Comparison of ENCODE assay signal across 9 cellular contexts in the genomic region with DNA sequence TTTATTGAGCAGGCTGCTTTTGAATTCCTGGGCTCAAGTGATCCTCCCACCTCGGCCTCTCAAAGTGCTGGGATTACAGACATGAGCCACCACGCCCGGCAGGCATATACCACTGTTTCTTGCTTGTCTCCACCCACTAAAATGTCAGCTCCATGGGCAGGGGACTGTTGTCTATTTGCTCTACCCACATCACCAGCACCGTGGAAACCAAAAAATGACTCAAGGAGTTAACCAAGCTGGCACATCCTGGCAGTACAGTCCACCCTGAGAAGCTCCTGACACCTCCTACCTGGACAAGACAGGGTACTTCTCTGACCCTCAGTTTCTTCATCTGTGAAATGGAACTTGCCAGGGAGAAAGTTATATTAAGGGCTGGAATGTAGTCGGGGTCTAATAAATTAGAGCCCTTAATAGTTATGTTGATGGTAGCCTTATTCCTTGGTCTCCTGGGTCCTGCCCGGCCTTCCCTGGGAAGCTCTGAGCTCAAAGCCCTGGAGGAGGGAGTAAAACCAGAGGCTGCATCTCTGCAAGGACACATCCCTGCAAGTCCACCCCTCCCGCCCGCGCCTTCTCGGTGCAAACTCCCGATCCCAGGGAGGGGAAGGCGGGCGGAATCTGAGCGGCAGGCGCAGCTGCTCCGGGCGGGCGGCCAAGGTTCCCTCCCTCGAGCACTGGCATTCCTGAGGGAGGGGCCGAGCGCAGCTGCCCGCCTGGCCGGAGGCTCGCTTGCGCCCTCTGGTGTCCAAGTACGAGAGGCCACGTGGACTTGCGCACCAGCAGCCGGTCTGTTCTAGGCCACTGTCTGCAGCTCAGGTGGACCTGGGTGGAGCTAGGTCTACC. TPM values are rescaled to one million over a fixed set of nuclear protein-coding genes. Genes with fewer than 3 reads are reported as not detected.
DNase-seq lines count a peak whose midpoint lies in the region; ATAC-seq and TF ChIP-seq lines count a peak whose summit lies in the region.
"Had no signal": no experiment of that assay in that cellular context is flagged by ENCODE, and none has a peak within 500 bp of the region (broad histone marks: within the 10 kb centered on the region; RNA-seq: fewer than 3 reads in every experiment).

No MANE protein-coding gene starts in this region.

- no peaks in the 10 kb centered on the region for H3K4me1 Mint-ChIP-seq in activated T-cell treated with anti-CD3 and anti-CD28 coated beads, Interleukin-2, amount 50 U/mL, for 72 hours (ENCODE audit: low read depth)
- H3K4me1 Mint-ChIP-seq in nephron progenitor cell: peaks cover 4% of the 10 kb centered on the region

- no peaks in the 10 kb centered on the region for H3K9me3 ChIP-seq in Peyer's patch

- TF ChIP-seq CTCF in GM12864 (IDR thresholded peaks at IDR 0.05; ENCODE audit: low read depth, low read length, missing control alignments) (peak; percentile 96), Peyer's patch (IDR thresholded peaks at IDR 0.05) (peak; percentile 74 to 99 (median 97)), fibroblast of mammary gland (conservative IDR thresholded peaks at IDR 0.05; ENCODE audit: control insufficient read depth, insufficient read depth, low read depth, low read length) (peak; percentile 79), nephron progenitor cell (IDR thresholded peaks at IDR 0.05) (peak; percentile 91)

- no peak for TF ChIP-seq POLR2A in Peyer's patch (IDR thresholded peaks at IDR 0.05)

- peak; percentile 91 to 98 for ATAC-seq in activated T-cell treated with anti-CD3 and anti-CD28 coated beads, Interleukin-2, amount 50 U/mL, for 72 hours (replicated peaks in 1 of 2)
- no peak for ATAC-seq in HG03571 (IDR thresholded peaks at IDR 0.05; ENCODE audit: unreplicated experiment)

- no peak overlapping the region for H3K27ac Mint-ChIP-seq in activated T-cell treated with anti-CD3 and anti-CD28 coated beads, Interleukin-2, amount 50 U/mL, for 72 hours
- H3K27ac Mint-ChIP-seq in nephron progenitor cell: no peak overlapping the region

- peaks cover 0 to 7% (median 3%) of the 10 kb centered on the region in 4 donors for H3K4me1 ChIP-seq in Peyer's patch

- peak; percentile 44 for DNase-seq in GM12864 (ENCODE audit: low read depth)
- peak; percentile 60 to 64 for DNase-seq in Kasumi-1 (lab: John Stamatoyannopoulos, UW)
- DNase-seq in Peyer's patch: peak; percentile 75 to 97 (median 95)
- DNase-seq in activated T-cell treated with anti-CD3 and anti-CD28 coated beads, Interleukin-2, amount 50 U/mL, for 72 hours: peak; percentile 85 to 87
- peak; percentile 90 for DNase-seq in fibroblast of mammary gland (ENCODE audit: low read depth)
- DNase-seq in nephron progenitor cell: peak; percentile 99
- peak; percentile 31 to 68 (median 51) for DNase-seq in stimulated activated naive CD4-positive, alpha-beta T cell (lab: John Stamatoyannopoulos, UW)

- no peaks in the 10 kb centered on the region for H3K27me3 ChIP-seq in Peyer's patch

- H3K9me3 Mint-ChIP-seq in activated T-cell treated with anti-CD3 and anti-CD28 coated beads, Interleukin-2, amount 50 U/mL, for 72 hours: no peaks in the 10 kb centered on the region
- no peaks in the 10 kb centered on the region for H3K9me3 Mint-ChIP-seq in nephron progenitor cell

- H3K4me3 ChIP-seq in GM12864 (ENCODE audit: low read depth, low read length) (no peak overlapping the region), Peyer's patch (peak overlapping the region in 1 of 4 donors; percentile 17), fibroblast of mammary gland (ENCODE audit: control insufficient read depth, low read depth, low read length) (no peak overlapping the region)

- no peak overlapping the region for H3K4me3 Mint-ChIP-seq in activated T-cell treated with anti-CD3 and anti-CD28 coated beads, Interleukin-2, amount 50 U/mL, for 72 hours
- H3K4me3 Mint-ChIP-seq in nephron progenitor cell: no peak overlapping the region

- peaks cover 16% of the 10 kb centered on the region for H3K27me3 Mint-ChIP-seq in activated T-cell treated with anti-CD3 and anti-CD28 coated beads, Interleukin-2, amount 50 U/mL, for 72 hours (ENCODE audit: low read depth)
- H3K27me3 Mint-ChIP-seq in nephron progenitor cell (ENCODE audit: low read depth, poor library complexity): peaks cover 26% of the 10 kb centered on the region

- H3K36me3 ChIP-seq in Peyer's patch: no peaks in the 10 kb centered on the region

- no peaks in the 10 kb centered on the region for H3K36me3 Mint-ChIP-seq in activated T-cell treated with anti-CD3 and anti-CD28 coated beads, Interleukin-2, amount 50 U/mL, for 72 hours (ENCODE audit: insufficient read depth in 2 of 2)
- H3K36me3 Mint-ChIP-seq in nephron progenitor cell (ENCODE audit: low read depth): no peaks in the 10 kb centered on the region

- H3K27ac ChIP-seq in Peyer's patch: no peak overlapping the region

RNA-seq across cellular contexts. Expression of gene RDH8, which starts 14.1 kb away (rescaled TPM):
- total RNA-seq in Peyer's patch: not detected
- total RNA-seq in activated T-cell treated with anti-CD3 and anti-CD28 coated beads, Interleukin-2, amount 50 U/mL, for 72 hours: not detected
- total RNA-seq: urinary bladder had no signal

RNA-seq across cellular contexts. Expression of gene COL5A3, which starts 17.1 kb away (rescaled TPM):
- total RNA-seq in Peyer's patch: 1 to 10 TPM; 1.2 to 9.1 (median 4.1) TPM
- 1 to 10 TPM; 1.1 to 5.0 TPM for total RNA-seq in activated T-cell treated with anti-CD3 and anti-CD28 coated beads, Interleukin-2, amount 50 U/mL, for 72 hours

RNA-seq across cellular contexts. Expression of gene SHFL, which starts 58.7 kb away (rescaled TPM):
- total RNA-seq in Peyer's patch: 100 to 1,000 TPM in 1 of 4 donors, 10 to 100 TPM in 3; 39.9 to 125 (median 62.7) TPM
- total RNA-seq in activated T-cell treated with anti-CD3 and anti-CD28 coated beads, Interleukin-2, amount 50 U/mL, for 72 hours: 10 to 100 TPM; 55.0 to 70.4 TPM

Comparison
In these comparisons a context has a peak if more than half of its experiments do, and no peak if none do; other contexts are left out.
1. DNase-seq: peak in every context shown above with its lines; median percentile 99 in nephron progenitor cell; 95 in Peyer's patch; 90 in fibroblast of mammary gland; 86 in activated T-cell treated with anti-CD3 and anti-CD28 coated beads, Interleukin-2, amount 50 U/mL, for 72 hours; 62 in Kasumi-1; 51 in stimulated activated naive CD4-positive, alpha-beta T cell; 44 in GM12864.